ENCODE assay signal across 31 cellular contexts in genomic region chr3:184626942-184627341, GRCh38.
"Had no signal": no experiment of that assay in that cellular context is flagged by ENCODE, and none has a peak within 500 bp of the region (broad histone marks: within the 10 kb centered on the region; RNA-seq: fewer than 3 reads in every experiment).

No MANE protein-coding gene starts in this region.

- H3K9me3 ChIP-seq: lower lobe of right lung, mucosa of descending colon, pancreas, prostate gland, upper lobe of left lung, vagina had no signal

- H3K27ac Mint-ChIP-seq: activated B cell treated with CpG ODN at 0.5 μM for 24 hours; activated CD8-positive, alpha-beta memory T cell treated with anti-CD3 and anti-CD28 coated beads, Interleukin-2, amount 10 ng/mL, durations not matched to agents 7 days and 5 days; activated CD8-positive, alpha-beta T cell treated with anti-CD3 and anti-CD28 coated beads, Interleukin-2, amount 10 ng/mL, durations not matched to agents 7 days and 5 days; activated naive CD8-positive, alpha-beta T cell; activated T-helper 2 cell treated with anti-CD3 and anti-CD28 coated beads, Interferon-gamma antibody, Interleukin-2, Interleukin-4, amounts not matched to agents 10 μg/mL and 5 μg/mL and 100 μg/mL, durations not matched to agents 14 hours and 24 hours and 36 hours; nephron progenitor cell; stimulated activated effector memory CD8-positive, alpha-beta T cell treated with anti-CD3 and anti-CD28 coated beads, Interleukin-12 subunit alpha, Interleukin-12 subunit beta, amount 100 ng/mL, for 72 hours; stimulated activated naive CD8-positive, alpha-beta T cell treated with anti-CD3 and anti-CD28 coated beads, Interleukin-15, Interleukin-2, amounts not matched to agents 100 ng/mL and 50 ng/mL, for 24 hours; T-helper 2 cell treated with Interferon-gamma antibody and Interleukin-4, amounts not matched to agents 5 μg/mL and 100 μg/mL, for 36 hours had no signal

- H3K4me1 ChIP-seq: lower lobe of right lung, pancreas, prostate gland, upper lobe of left lung had no signal

- ATAC-seq: activated CD8-positive, alpha-beta memory T cell treated with anti-CD3 and anti-CD28 coated beads, Interleukin-2, amount 10 ng/mL, durations not matched to agents 7 days and 5 days; activated CD8-positive, alpha-beta T cell treated with anti-CD3 and anti-CD28 coated beads, Interleukin-2, amount 10 ng/mL, durations not matched to agents 7 days and 5 days; left colon; lower lobe of right lung; mucosa of descending colon; pancreas; stimulated activated effector memory CD8-positive, alpha-beta T cell treated with anti-CD3 and anti-CD28 coated beads, Interleukin-12 subunit alpha, Interleukin-12 subunit beta, amount 100 ng/mL, for 72 hours had no signal

- H3K27ac ChIP-seq: coronary artery, dorsolateral prefrontal cortex, lower lobe of right lung, pancreas, prostate gland, upper lobe of left lung, vagina had no signal

- H3K27me3 ChIP-seq: pancreas, upper lobe of left lung, vagina had no signal

- H3K4me3 Mint-ChIP-seq: activated B cell treated with CpG ODN at 0.5 μM for 24 hours; activated CD8-positive, alpha-beta memory T cell treated with anti-CD3 and anti-CD28 coated beads, Interleukin-2, amount 10 ng/mL, durations not matched to agents 7 days and 5 days; activated CD8-positive, alpha-beta T cell treated with anti-CD3 and anti-CD28 coated beads, Interleukin-2, amount 10 ng/mL, durations not matched to agents 7 days and 5 days; activated naive CD8-positive, alpha-beta T cell; immature natural killer cell; nephron progenitor cell; stimulated activated effector memory CD8-positive, alpha-beta T cell treated with anti-CD3 and anti-CD28 coated beads, Interleukin-12 subunit alpha, Interleukin-12 subunit beta, amount 100 ng/mL, for 72 hours; stimulated activated naive CD8-positive, alpha-beta T cell treated with anti-CD3 and anti-CD28 coated beads, Interleukin-15, Interleukin-2, amounts not matched to agents 100 ng/mL and 50 ng/mL, for 24 hours; T-helper 2 cell treated with Interferon-gamma antibody and Interleukin-4, amounts not matched to agents 5 μg/mL and 100 μg/mL, for 36 hours had no signal

- H3K9me3 Mint-ChIP-seq: activated B cell treated with CpG ODN at 0.5 μM for 24 hours; activated T-helper 2 cell treated with anti-CD3 and anti-CD28 coated beads, Interferon-gamma antibody, Interleukin-2, Interleukin-4, amounts not matched to agents 10 μg/mL and 5 μg/mL and 100 μg/mL, durations not matched to agents 14 hours and 24 hours and 36 hours; immature natural killer cell; nephron progenitor cell; stimulated activated effector memory CD8-positive, alpha-beta T cell treated with anti-CD3 and anti-CD28 coated beads, Interleukin-12 subunit alpha, Interleukin-12 subunit beta, amount 100 ng/mL, for 72 hours; stimulated activated naive CD8-positive, alpha-beta T cell treated with anti-CD3 and anti-CD28 coated beads, Interleukin-15, Interleukin-2, amounts not matched to agents 100 ng/mL and 50 ng/mL, for 24 hours; T-helper 2 cell treated with Interferon-gamma antibody and Interleukin-4, amounts not matched to agents 5 μg/mL and 100 μg/mL, for 36 hours had no signal

- H3K4me1 Mint-ChIP-seq: activated B cell treated with CpG ODN at 0.5 μM for 24 hours; activated CD8-positive, alpha-beta memory T cell treated with anti-CD3 and anti-CD28 coated beads, Interleukin-2, amount 10 ng/mL, durations not matched to agents 7 days and 5 days; immature natural killer cell; stimulated activated effector memory CD8-positive, alpha-beta T cell treated with anti-CD3 and anti-CD28 coated beads, Interleukin-12 subunit alpha, Interleukin-12 subunit beta, amount 100 ng/mL, for 72 hours had no signal

- H3K4me3 ChIP-seq: coronary artery, dorsolateral prefrontal cortex, lower lobe of right lung, mucosa of descending colon, pancreas, prostate gland, upper lobe of left lung, vagina had no signal

- DNase-seq: activated B cell treated with CpG ODN at 0.5 μM for 24 hours; activated CD4-positive, alpha-beta T cell treated with anti-CD3 and anti-CD28 coated beads, Interleukin-2, amount 50 U/mL, for 1 hour; activated CD8-positive, alpha-beta memory T cell treated with anti-CD3 and anti-CD28 coated beads, Interleukin-2, amount 10 ng/mL, durations not matched to agents 7 days and 5 days; activated CD8-positive, alpha-beta T cell treated with anti-CD3 and anti-CD28 coated beads, Interleukin-2, amount 10 ng/mL, durations not matched to agents 7 days and 5 days; activated naive CD4-positive, alpha-beta T cell treated with Interleukin-2 at 50 U/mL for 16 hours; activated T-cell treated with anti-CD3 and anti-CD28 coated beads, Interleukin-2, amount 50 U/mL, for 48 hours; anterior cingulate cortex; dorsolateral prefrontal cortex; effector memory CD4-positive, alpha-beta T cell; glutamatergic neuron; hippocampal formation; immature natural killer cell; kidney; left colon; lower lobe of right lung; mesenchymal stem cell; nephron progenitor cell; pancreas; stimulated activated CD4-positive, alpha-beta T cell treated with anti-CD3 and anti-CD28 coated beads, Interleukin-12 subunit alpha, Interleukin-12 subunit beta, amount 100 ng/mL, for 4 hours; stimulated activated CD4-positive, alpha-beta T cell treated with anti-CD3 and anti-CD28 coated beads, Interleukin-4, amount 100 ng/mL, for 24 hours; T-helper 1 cell; upper lobe of left lung had no signal

- H3K36me3 Mint-ChIP-seq: activated CD8-positive, alpha-beta memory T cell treated with anti-CD3 and anti-CD28 coated beads, Interleukin-2, amount 10 ng/mL, durations not matched to agents 7 days and 5 days; activated naive CD8-positive, alpha-beta T cell; immature natural killer cell; stimulated activated effector memory CD8-positive, alpha-beta T cell treated with anti-CD3 and anti-CD28 coated beads, Interleukin-12 subunit alpha, Interleukin-12 subunit beta, amount 100 ng/mL, for 72 hours had no signal

- H3K36me3 ChIP-seq: lower lobe of right lung, pancreas, prostate gland, upper lobe of left lung, vagina had no signal
